ENCODE assay signal across 9 cellular contexts in genomic region chrX:22081475-22082092, GRCh38. TPM values are rescaled to one million over a fixed set of nuclear protein-coding genes. Genes with fewer than 3 reads are reported as not detected.
DNase-seq lines count a peak whose midpoint lies in the region; ATAC-seq, FAIRE-seq and TF ChIP-seq lines count a peak whose summit lies in the region.
"Had no signal": no experiment of that assay in that cellular context is flagged by ENCODE, and none has a peak within 500 bp of the region (broad histone marks: within the 10 kb centered on the region; RNA-seq: fewer than 3 reads in every experiment).

No MANE protein-coding gene starts in this region.

- no peaks in the 10 kb centered on the region for H3K36me3 ChIP-seq in CD8-positive, alpha-beta T cell (ENCODE audit: insufficient read depth, low read length)
- no peaks in the 10 kb centered on the region for H3K36me3 ChIP-seq in upper lobe of left lung

- H3K27ac Mint-ChIP-seq in CD8-positive, alpha-beta T cell = no peak overlapping the region
- no peak overlapping the region for H3K27ac Mint-ChIP-seq in WTC11
- H3K27ac Mint-ChIP-seq: IgD-negative memory B cell had no signal

- peak in 6 of 7 experiments; percentile 10 to 59 (median 37) for DNase-seq in CD8-positive, alpha-beta T cell
- DNase-seq in LoVo (ENCODE audit: low spot score) = peak; percentile 1
- DNase-seq in WTC11 (ENCODE audit: low spot score) = peak; percentile 67
- peak; percentile 58 for DNase-seq in ecto neural progenitor cell (ENCODE audit: low spot score)
- DNase-seq in myocyte (ENCODE audit: low read depth) = peak; percentile 56
- peak in 1 of 2 donors; percentile 37 for DNase-seq in upper lobe of left lung
- DNase-seq in frontal cortex (ENCODE audit: low spot score in 2 of 2) = no peak

- H3K27me3 Mint-ChIP-seq in CD8-positive, alpha-beta T cell (ENCODE audit: low read depth) = no peaks in the 10 kb centered on the region
- H3K27me3 Mint-ChIP-seq in WTC11 (ENCODE audit: low read depth) = no peaks in the 10 kb centered on the region
- H3K27me3 Mint-ChIP-seq: IgD-negative memory B cell had no signal

- 31 to 53% methylated on average over 7 of the region's 7 CpGs for WGBS in upper lobe of left lung, 2 donors

- H3K9me3 ChIP-seq in CD8-positive, alpha-beta T cell (ENCODE audit: low read length) = no peaks in the 10 kb centered on the region
- H3K9me3 ChIP-seq in upper lobe of left lung = no peaks in the 10 kb centered on the region

- CTCF ChIA-PET in CD8-positive, alpha-beta T cell (lab: Charles Lee) = interaction anchor here (1.2 to 1.6 kb wide), 2 partner anchors 9 to 10 kb away, joined by 3 to 4 read pairs; no protein-coding TSS in a partner anchor
- CTCF ChIA-PET in WTC11 (lab: Charles Lee) = interaction anchor here (0.6 to 2.5 kb wide), 9 partner anchors 8 to 585 kb away, joined by 3 to 9 read pairs (median 5); no protein-coding TSS in a partner anchor

- POLR2A ChIA-PET in CD8-positive, alpha-beta T cell (lab: Charles Lee) = no interaction called here
- POLR2A ChIA-PET in WTC11 (lab: Charles Lee) = no interaction called here

- no peak for TF ChIP-seq EP300 in upper lobe of left lung (IDR thresholded peaks at IDR 0.05)

- H3K27me3 ChIP-seq in CD8-positive, alpha-beta T cell (ENCODE audit: insufficient read depth, low read length) = no peaks in the 10 kb centered on the region
- no peaks in the 10 kb centered on the region for H3K27me3 ChIP-seq in upper lobe of left lung

- intact Hi-C loops in CD8-positive, alpha-beta T cell (cut with DNase I, micrococcal nuclease) = no loop called here

- no peaks in the 10 kb centered on the region for H3K9me3 Mint-ChIP-seq in CD8-positive, alpha-beta T cell
- no peaks in the 10 kb centered on the region for H3K9me3 Mint-ChIP-seq in WTC11
- H3K9me3 Mint-ChIP-seq: IgD-negative memory B cell had no signal

- no peak overlapping the region for H3K4me3 ChIP-seq in CD8-positive, alpha-beta T cell (ENCODE audit: low read depth, low read length)
- no peak overlapping the region for H3K4me3 ChIP-seq in upper lobe of left lung

- ATAC-seq in CD8-positive, alpha-beta T cell = no peak
- ATAC-seq in GM19351 (IDR thresholded peaks at IDR 0.05; ENCODE audit: unreplicated experiment) = peak; percentile 94
- peak; percentile 80 for ATAC-seq in WTC11
- ATAC-seq in upper lobe of left lung (ENCODE audit: low FRiP score in 2 of 2) = peak; percentile 63 to 66

- no peaks in the 10 kb centered on the region for H3K36me3 Mint-ChIP-seq in CD8-positive, alpha-beta T cell
- H3K36me3 Mint-ChIP-seq in WTC11 = no peaks in the 10 kb centered on the region
- H3K36me3 Mint-ChIP-seq: IgD-negative memory B cell had no signal

- TF ChIP-seq CTCF in CD8-positive, alpha-beta T cell (IDR thresholded peaks at IDR 0.05) = peak; percentile 52
- peak; percentile 60 for TF ChIP-seq CTCF in WTC11 (IDR thresholded peaks at IDR 0.05)
- peak; percentile 17 to 50 (median 32) for TF ChIP-seq CTCF in upper lobe of left lung (IDR thresholded peaks at IDR 0.05)

- no peak for FAIRE-seq in frontal cortex (lab: Jason Lieb, UNC)

- no peaks in the 10 kb centered on the region for H3K4me1 ChIP-seq in CD8-positive, alpha-beta T cell (ENCODE audit: insufficient read depth, low read length)
- H3K4me1 ChIP-seq in upper lobe of left lung = no peaks in the 10 kb centered on the region

- no peak overlapping the region for H3K4me3 Mint-ChIP-seq in CD8-positive, alpha-beta T cell
- H3K4me3 Mint-ChIP-seq in WTC11 = no peak overlapping the region
- H3K4me3 Mint-ChIP-seq: IgD-negative memory B cell had no signal

- no peak for TF ChIP-seq POLR2A in upper lobe of left lung (IDR thresholded peaks at IDR 0.05)

- no peak overlapping the region for H3K27ac ChIP-seq in CD8-positive, alpha-beta T cell (ENCODE audit: low read depth, low read length)
- H3K27ac ChIP-seq in upper lobe of left lung = no peak overlapping the region

- no peaks in the 10 kb centered on the region for H3K4me1 Mint-ChIP-seq in CD8-positive, alpha-beta T cell (ENCODE audit: low read depth)
- H3K4me1 Mint-ChIP-seq in WTC11 = peaks cover 11% of the 10 kb centered on the region
- H3K4me1 Mint-ChIP-seq: IgD-negative memory B cell had no signal

TF ChIP-seq in WTC11, 78 proteins besides CTCF, POLR2A, EP300 and RAD21:
- TF ChIP-seq, protein P1, sequence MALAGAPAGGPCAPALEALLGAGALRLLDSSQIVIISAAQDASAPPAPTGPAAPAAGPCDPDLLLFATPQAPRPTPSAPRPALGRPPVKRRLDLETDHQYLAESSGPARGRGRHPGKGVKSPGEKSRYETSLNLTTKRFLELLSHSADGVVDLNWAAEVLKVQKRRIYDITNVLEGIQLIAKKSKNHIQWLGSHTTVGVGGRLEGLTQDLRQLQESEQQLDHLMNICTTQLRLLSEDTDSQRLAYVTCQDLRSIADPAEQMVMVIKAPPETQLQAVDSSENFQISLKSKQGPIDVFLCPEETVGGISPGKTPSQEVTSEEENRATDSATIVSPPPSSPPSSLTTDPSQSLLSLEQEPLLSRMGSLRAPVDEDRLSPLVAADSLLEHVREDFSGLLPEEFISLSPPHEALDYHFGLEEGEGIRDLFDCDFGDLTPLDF (CRISPR knock-in tag; IDR thresholded peaks at IDR 0.05) = no peak
- no peak for TF ChIP-seq CREM (CRISPR knock-in tag; IDR thresholded peaks at IDR 0.05)
- TF ChIP-seq ETV6 (CRISPR knock-in tag; IDR thresholded peaks at IDR 0.05) = no peak
- TF ChIP-seq USF1 (CRISPR knock-in tag; IDR thresholded peaks at IDR 0.05) = no peak
- TF ChIP-seq FOXP1 (CRISPR knock-in tag; IDR thresholded peaks at IDR 0.05; ENCODE audit: borderline replicate concordance) = no peak
- no peak for TF ChIP-seq CREB1 (CRISPR knock-in tag; IDR thresholded peaks at IDR 0.05)
- TF ChIP-seq, protein P2, sequence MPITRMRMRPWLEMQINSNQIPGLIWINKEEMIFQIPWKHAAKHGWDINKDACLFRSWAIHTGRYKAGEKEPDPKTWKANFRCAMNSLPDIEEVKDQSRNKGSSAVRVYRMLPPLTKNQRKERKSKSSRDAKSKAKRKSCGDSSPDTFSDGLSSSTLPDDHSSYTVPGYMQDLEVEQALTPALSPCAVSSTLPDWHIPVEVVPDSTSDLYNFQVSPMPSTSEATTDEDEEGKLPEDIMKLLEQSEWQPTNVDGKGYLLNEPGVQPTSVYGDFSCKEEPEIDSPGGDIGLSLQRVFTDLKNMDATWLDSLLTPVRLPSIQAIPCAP (CRISPR knock-in tag; IDR thresholded peaks at IDR 0.05) = no peak
- TF ChIP-seq OVOL2 (CRISPR knock-in tag; IDR thresholded peaks at IDR 0.05; ENCODE audit: borderline replicate concordance) = no peak
- no peak for TF ChIP-seq NFATC4 (CRISPR knock-in tag; IDR thresholded peaks at IDR 0.05)
- no peak for TF ChIP-seq ZNF219 (CRISPR knock-in tag; IDR thresholded peaks at IDR 0.05; ENCODE audit: borderline replicate concordance)
- TF ChIP-seq PRDM15 (CRISPR knock-in tag; IDR thresholded peaks at IDR 0.05) = no peak
- no peak for TF ChIP-seq EMX1 (CRISPR knock-in tag; IDR thresholded peaks at IDR 0.05)
- TF ChIP-seq MLX (CRISPR knock-in tag; IDR thresholded peaks at IDR 0.05) = no peak
- TF ChIP-seq SMAD4 (CRISPR knock-in tag; IDR thresholded peaks at IDR 0.05) = no peak
- no peak for TF ChIP-seq TCF7 (CRISPR knock-in tag; IDR thresholded peaks at IDR 0.05; ENCODE audit: low read depth)

RNA-seq across cellular contexts. Expression of gene PHEX, which starts 49.5 kb away (rescaled TPM):
- under 1 TPM; 0.39 to 0.41 TPM for total RNA-seq in CD8-positive, alpha-beta T cell
- total RNA-seq in WTC11 (2021) = 0.02 to 0.04 TPM (median 0.02 TPM) in 3 replicates
- total RNA-seq in myocyte = 0.05 and 0.13 TPM in 2 replicates
- 0.05 TPM for polyA plus RNA-seq in myocyte (2012)
- total RNA-seq in upper lobe of left lung = 1 to 10 TPM in 5 of 6 donors, under 1 TPM in 1; 0.80 to 4.9 (median 1.4) TPM
- 2.0 TPM for total RNA-seq in frontal cortex

Comparison
In these comparisons a context has a peak if more than half of its experiments do, and no peak if none do; other contexts are left out.
1. DNase-seq: peak in CD8-positive, alpha-beta T cell (6 of 7), LoVo (single experiment), WTC11 (single experiment), ecto neural progenitor cell (single experiment) and myocyte (single experiment); none in frontal cortex (0 of 2).
2. Peak in every context shown above with its lines, with median percentiles within 50 percentile points of each other: CTCF ChIP-seq.